ENCODE assay signal across 5 cellular contexts in genomic region chr7:122460936-122461335, GRCh38.
"Had no signal": no experiment of that assay in that cellular context is flagged by ENCODE, and none has a peak within 500 bp of the region (broad histone marks: within the 10 kb centered on the region; RNA-seq: fewer than 3 reads in every experiment).

No MANE protein-coding gene starts in this region.

- H3K27me3 Mint-ChIP-seq: IgD-negative memory B cell had no signal

- H3K4me3 Mint-ChIP-seq: IgD-negative memory B cell had no signal

- H3K36me3 Mint-ChIP-seq: IgD-negative memory B cell had no signal

- DNase-seq: GOT3, H7, KBM-7 had no signal

- FAIRE-seq: HepG2 had no signal

- H3K27ac Mint-ChIP-seq: IgD-negative memory B cell had no signal
